In the genomic region with DNA sequence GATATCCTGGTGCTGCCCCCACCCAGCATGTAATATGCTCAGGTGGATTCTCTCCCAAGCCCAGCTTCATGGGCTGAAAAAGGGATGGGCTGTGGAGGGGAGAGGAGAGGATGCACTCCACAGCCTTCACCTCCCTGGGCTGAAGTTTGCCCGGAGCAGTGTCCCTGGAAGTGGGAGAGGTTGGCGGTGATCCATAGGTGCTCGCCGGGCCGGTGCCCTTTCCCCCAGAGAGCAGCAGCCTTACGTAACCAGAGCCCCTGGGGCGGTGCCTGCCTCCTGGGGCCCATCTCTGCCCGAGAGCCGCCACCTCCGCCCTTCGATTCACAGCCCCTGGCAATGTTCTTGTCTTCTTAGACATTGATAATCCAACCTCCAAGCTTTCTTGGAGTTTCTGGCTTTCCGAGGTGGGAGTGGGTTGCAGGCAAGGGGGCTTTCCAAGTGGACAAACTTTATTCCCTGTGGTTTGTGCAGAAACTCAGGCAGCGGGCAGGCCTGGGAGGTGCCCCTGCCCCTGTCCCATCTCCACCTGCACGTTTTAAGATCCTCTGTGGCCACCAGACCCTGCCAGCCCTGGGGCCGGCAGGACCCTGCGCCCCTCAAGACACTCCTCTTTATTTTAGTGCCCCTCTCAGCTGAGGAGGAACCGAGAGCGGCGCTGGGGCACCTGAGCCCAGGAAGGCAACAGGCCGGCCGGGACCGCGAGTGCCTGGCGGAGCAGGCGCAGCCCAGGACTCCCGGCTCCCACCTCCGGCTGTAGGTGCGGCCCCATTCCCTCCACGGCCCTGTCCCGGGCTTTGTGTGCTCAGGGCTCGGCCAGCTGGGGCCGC, we compare ENCODE assay signal across 1 cellular context.
TF ChIP-seq lines count a peak whose summit lies in the region.

No MANE protein-coding gene starts in this region.

TF ChIP-seq in HepG2, 621 proteins besides CTCF, POLR2A, EP300 and RAD21 (continued from another document and continues in another):
- TF ChIP-seq, protein P1, sequence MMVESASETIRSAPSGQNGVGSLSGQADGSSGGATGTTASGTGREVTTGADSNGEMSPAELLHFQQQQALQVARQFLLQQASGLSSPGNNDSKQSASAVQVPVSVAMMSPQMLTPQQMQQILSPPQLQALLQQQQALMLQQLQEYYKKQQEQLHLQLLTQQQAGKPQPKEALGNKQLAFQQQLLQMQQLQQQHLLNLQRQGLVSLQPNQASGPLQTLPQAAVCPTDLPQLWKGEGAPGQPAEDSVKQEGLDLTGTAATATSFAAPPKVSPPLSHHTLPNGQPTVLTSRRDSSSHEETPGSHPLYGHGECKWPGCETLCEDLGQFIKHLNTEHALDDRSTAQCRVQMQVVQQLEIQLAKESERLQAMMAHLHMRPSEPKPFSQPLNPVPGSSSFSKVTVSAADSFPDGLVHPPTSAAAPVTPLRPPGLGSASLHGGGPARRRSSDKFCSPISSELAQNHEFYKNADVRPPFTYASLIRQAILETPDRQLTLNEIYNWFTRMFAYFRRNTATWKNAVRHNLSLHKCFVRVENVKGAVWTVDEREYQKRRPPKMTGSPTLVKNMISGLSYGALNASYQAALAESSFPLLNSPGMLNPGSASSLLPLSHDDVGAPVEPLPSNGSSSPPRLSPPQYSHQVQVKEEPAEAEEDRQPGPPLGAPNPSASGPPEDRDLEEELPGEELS (CRISPR knock-in tag; IDR thresholded peaks at IDR 0.05), result no peak
- TF ChIP-seq SP5 (CRISPR knock-in tag; IDR thresholded peaks at IDR 0.05; ENCODE audit: borderline replicate concordance, low read depth), result peak; percentile 52
- peak; percentile 31; the same call in 1 of the 2 replicates for TF ChIP-seq ETV5 (CRISPR knock-in tag; IDR thresholded peaks at IDR 0.05; ENCODE audit: borderline replicate concordance)
- TF ChIP-seq KLF15 (CRISPR knock-in tag; IDR thresholded peaks at IDR 0.05; ENCODE audit: borderline replicate concordance), result no peak; the same call in 1 of the 2 replicates
- TF ChIP-seq, protein P2, sequence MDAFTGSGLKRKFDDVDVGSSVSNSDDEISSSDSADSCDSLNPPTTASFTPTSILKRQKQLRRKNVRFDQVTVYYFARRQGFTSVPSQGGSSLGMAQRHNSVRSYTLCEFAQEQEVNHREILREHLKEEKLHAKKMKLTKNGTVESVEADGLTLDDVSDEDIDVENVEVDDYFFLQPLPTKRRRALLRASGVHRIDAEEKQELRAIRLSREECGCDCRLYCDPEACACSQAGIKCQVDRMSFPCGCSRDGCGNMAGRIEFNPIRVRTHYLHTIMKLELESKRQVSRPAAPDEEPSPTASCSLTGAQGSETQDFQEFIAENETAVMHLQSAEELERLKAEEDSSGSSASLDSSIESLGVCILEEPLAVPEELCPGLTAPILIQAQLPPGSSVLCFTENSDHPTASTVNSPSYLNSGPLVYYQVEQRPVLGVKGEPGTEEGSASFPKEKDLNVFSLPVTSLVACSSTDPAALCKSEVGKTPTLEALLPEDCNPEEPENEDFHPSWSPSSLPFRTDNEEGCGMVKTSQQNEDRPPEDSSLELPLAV (CRISPR knock-in tag; conservative IDR thresholded peaks at IDR 0.05; ENCODE audit: low read depth), result no peak
- TF ChIP-seq, protein P3, sequence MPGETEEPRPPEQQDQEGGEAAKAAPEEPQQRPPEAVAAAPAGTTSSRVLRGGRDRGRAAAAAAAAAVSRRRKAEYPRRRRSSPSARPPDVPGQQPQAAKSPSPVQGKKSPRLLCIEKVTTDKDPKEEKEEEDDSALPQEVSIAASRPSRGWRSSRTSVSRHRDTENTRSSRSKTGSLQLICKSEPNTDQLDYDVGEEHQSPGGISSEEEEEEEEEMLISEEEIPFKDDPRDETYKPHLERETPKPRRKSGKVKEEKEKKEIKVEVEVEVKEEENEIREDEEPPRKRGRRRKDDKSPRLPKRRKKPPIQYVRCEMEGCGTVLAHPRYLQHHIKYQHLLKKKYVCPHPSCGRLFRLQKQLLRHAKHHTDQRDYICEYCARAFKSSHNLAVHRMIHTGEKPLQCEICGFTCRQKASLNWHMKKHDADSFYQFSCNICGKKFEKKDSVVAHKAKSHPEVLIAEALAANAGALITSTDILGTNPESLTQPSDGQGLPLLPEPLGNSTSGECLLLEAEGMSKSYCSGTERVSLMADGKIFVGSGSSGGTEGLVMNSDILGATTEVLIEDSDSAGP (CRISPR knock-in tag; IDR thresholded peaks at IDR 0.05; ENCODE audit: borderline replicate concordance), result peak; percentile 72
- TF ChIP-seq, protein P4, sequence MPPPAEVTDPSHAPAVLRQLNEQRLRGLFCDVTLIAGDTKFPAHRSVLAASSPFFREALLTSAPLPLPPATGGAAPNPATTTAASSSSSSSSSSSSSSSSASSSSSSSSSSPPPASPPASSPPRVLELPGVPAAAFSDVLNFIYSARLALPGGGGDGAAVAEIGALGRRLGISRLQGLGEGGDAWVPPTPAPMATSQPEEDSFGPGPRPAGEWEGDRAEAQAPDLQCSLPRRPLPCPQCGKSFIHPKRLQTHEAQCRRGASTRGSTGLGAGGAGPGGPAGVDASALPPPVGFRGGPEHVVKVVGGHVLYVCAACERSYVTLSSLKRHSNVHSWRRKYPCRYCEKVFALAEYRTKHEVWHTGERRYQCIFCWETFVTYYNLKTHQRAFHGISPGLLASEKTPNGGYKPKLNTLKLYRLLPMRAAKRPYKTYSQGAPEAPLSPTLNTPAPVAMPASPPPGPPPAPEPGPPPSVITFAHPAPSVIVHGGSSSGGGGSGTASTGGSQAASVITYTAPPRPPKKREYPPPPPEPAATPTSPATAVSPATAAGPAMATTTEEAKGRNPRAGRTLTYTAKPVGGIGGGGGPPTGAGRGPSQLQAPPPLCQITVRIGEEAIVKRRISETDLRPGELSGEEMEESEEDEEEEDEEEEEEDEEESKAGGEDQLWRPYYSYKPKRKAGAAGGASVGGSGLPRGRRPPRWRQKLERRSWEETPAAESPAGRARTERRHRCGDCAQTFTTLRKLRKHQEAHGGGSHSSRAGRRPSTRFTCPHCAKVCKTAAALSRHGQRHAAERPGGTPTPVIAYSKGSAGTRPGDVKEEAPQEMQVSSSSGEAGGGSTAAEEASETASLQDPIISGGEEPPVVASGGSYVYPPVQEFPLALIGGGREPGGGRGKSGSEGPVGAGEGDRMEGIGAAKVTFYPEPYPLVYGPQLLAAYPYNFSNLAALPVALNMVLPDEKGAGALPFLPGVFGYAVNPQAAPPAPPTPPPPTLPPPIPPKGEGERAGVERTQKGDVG (CRISPR knock-in tag; IDR thresholded peaks at IDR 0.05; ENCODE audit: borderline replicate concordance), result peak; percentile 58; the same call in 1 of the 2 replicates
- TF ChIP-seq, protein P5, sequence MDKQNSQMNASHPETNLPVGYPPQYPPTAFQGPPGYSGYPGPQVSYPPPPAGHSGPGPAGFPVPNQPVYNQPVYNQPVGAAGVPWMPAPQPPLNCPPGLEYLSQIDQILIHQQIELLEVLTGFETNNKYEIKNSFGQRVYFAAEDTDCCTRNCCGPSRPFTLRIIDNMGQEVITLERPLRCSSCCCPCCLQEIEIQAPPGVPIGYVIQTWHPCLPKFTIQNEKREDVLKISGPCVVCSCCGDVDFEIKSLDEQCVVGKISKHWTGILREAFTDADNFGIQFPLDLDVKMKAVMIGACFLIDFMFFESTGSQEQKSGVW (CRISPR knock-in tag; IDR thresholded peaks at IDR 0.05; ENCODE audit: borderline replicate concordance), result no peak
- peak; percentile 13; the same call in 1 of the 2 replicates for TF ChIP-seq SOX5 (CRISPR knock-in tag; IDR thresholded peaks at IDR 0.05; ENCODE audit: borderline replicate concordance)
- TF ChIP-seq PITX1 (CRISPR knock-in tag; IDR thresholded peaks at IDR 0.05), result peak; percentile 63; the same call in 1 of the 2 replicates
- 0 out of 2 replicates have a peak, but pooled peaks have one; percentile 41 for TF ChIP-seq ZFP1 (CRISPR knock-in tag; IDR thresholded peaks at IDR 0.05)
- TF ChIP-seq KLF16 (CRISPR knock-in tag; IDR thresholded peaks at IDR 0.05), result peak in 1 of 2 experiments; percentile 47; a peak in 1 of 4 replicates
- TF ChIP-seq GABPB1 (CRISPR knock-in tag; IDR thresholded peaks at IDR 0.05), result peak; percentile 45; the same call in 1 of the 2 replicates
- TF ChIP-seq SMAD3 (CRISPR knock-in tag; IDR thresholded peaks at IDR 0.05), result 0 out of 2 replicates have a peak, but pooled peaks have one; percentile 38
- no peak for TF ChIP-seq ZNF773 (CRISPR knock-in tag; IDR thresholded peaks at IDR 0.05; ENCODE audit: borderline replicate concordance)
- no peak for TF ChIP-seq GABPA (IDR thresholded peaks at IDR 0.05; ENCODE audit: low read depth, low read length)
- no peak for TF ChIP-seq GABPA (CRISPR knock-in tag; IDR thresholded peaks at IDR 0.05; ENCODE audit: low read depth)
- TF ChIP-seq MEIS1 (CRISPR knock-in tag; IDR thresholded peaks at IDR 0.05; ENCODE audit: borderline replicate concordance), result peak; percentile 43; the same call in 1 of the 2 replicates
- TF ChIP-seq, protein P6, sequence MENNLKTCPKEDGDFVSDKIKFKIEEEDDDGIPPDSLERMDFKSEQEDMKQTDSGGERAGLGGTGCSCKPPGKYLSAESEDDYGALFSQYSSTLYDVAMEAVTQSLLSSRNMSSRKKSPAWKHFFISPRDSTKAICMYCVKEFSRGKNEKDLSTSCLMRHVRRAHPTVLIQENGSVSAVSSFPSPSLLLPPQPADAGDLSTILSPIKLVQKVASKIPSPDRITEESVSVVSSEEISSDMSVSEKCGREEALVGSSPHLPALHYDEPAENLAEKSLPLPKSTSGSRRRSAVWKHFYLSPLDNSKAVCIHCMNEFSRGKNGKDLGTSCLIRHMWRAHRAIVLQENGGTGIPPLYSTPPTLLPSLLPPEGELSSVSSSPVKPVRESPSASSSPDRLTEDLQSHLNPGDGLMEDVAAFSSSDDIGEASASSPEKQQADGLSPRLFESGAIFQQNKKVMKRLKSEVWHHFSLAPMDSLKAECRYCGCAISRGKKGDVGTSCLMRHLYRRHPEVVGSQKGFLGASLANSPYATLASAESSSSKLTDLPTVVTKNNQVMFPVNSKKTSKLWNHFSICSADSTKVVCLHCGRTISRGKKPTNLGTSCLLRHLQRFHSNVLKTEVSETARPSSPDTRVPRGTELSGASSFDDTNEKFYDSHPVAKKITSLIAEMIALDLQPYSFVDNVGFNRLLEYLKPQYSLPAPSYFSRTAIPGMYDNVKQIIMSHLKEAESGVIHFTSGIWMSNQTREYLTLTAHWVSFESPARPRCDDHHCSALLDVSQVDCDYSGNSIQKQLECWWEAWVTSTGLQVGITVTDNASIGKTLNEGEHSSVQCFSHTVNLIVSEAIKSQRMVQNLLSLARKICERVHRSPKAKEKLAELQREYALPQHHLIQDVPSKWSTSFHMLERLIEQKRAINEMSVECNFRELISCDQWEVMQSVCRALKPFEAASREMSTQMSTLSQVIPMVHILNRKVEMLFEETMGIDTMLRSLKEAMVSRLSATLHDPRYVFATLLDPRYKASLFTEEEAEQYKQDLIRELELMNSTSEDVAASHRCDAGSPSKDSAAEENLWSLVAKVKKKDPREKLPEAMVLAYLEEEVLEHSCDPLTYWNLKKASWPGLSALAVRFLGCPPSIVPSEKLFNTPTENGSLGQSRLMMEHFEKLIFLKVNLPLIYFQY (CRISPR knock-in tag; IDR thresholded peaks at IDR 0.05; ENCODE audit: borderline replicate concordance), result no peak
- TF ChIP-seq, protein P7, sequence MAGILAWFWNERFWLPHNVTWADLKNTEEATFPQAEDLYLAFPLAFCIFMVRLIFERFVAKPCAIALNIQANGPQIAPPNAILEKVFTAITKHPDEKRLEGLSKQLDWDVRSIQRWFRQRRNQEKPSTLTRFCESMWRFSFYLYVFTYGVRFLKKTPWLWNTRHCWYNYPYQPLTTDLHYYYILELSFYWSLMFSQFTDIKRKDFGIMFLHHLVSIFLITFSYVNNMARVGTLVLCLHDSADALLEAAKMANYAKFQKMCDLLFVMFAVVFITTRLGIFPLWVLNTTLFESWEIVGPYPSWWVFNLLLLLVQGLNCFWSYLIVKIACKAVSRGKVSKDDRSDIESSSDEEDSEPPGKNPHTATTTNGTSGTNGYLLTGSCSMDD (CRISPR knock-in tag; IDR thresholded peaks at IDR 0.05), result no peak
- peak; percentile 13 for TF ChIP-seq SKI (IDR thresholded peaks at IDR 0.05; ENCODE audit: partially characterized antibody)
- no peak for TF ChIP-seq ZNF484 (CRISPR knock-in tag; IDR thresholded peaks at IDR 0.05; ENCODE audit: borderline replicate concordance, low read depth)
- TF ChIP-seq JDP2 (CRISPR knock-in tag; IDR thresholded peaks at IDR 0.05; ENCODE audit: borderline replicate concordance), result no peak
- no peak for TF ChIP-seq ZNF234 (CRISPR knock-in tag; conservative IDR thresholded peaks at IDR 0.05)
- TF ChIP-seq ZNF333 (CRISPR knock-in tag; IDR thresholded peaks at IDR 0.05; ENCODE audit: borderline replicate concordance), result no peak
- TF ChIP-seq, protein P8, sequence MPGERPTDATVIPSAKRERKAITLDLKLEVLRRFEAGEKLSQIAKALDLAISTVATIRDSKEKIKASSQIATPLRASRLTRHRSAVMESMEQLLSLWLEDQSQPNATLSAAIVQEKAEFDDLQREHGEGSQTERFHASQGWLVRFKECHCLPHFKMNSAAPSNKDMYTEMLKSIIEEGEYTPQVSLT (CRISPR knock-in tag; IDR thresholded peaks at IDR 0.05; ENCODE audit: borderline replicate concordance, low read depth), result no peak
- TF ChIP-seq, protein P9, sequence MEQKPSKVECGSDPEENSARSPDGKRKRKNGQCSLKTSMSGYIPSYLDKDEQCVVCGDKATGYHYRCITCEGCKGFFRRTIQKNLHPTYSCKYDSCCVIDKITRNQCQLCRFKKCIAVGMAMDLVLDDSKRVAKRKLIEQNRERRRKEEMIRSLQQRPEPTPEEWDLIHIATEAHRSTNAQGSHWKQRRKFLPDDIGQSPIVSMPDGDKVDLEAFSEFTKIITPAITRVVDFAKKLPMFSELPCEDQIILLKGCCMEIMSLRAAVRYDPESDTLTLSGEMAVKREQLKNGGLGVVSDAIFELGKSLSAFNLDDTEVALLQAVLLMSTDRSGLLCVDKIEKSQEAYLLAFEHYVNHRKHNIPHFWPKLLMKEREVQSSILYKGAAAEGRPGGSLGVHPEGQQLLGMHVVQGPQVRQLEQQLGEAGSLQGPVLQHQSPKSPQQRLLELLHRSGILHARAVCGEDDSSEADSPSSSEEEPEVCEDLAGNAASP (CRISPR knock-in tag; IDR thresholded peaks at IDR 0.05; ENCODE audit: borderline replicate concordance), result peak; percentile 33; the same call in 1 of the 2 replicates
- peak; percentile 59; the same call in 1 of the 2 replicates for TF ChIP-seq SPEN (CRISPR knock-in tag; IDR thresholded peaks at IDR 0.05; ENCODE audit: low read depth)
- TF ChIP-seq JUNB (CRISPR knock-in tag; IDR thresholded peaks at IDR 0.05; ENCODE audit: borderline replicate concordance), result no peak
- no peak for TF ChIP-seq TAF15 (IDR thresholded peaks at IDR 0.05; ENCODE audit: low read depth, low read length, poor library complexity, severe bottlenecking)
